ENCODE assay signal across 1 cellular context in genomic region chr17:48671697-48672171, GRCh38.
A peak's percentile ranks its signal among the peaks of the same experiment; 100 is the strongest.
TF ChIP-seq lines count a peak whose summit lies in the region.

No MANE protein-coding gene starts in this region.

TF ChIP-seq in HepG2, 621 proteins besides CTCF, POLR2A, EP300 and RAD21 (continued from another document):
- TF ChIP-seq FOSL1 (CRISPR knock-in tag; IDR thresholded peaks at IDR 0.05; ENCODE audit: borderline replicate concordance) (no peak), ASH2L (IDR thresholded peaks at IDR 0.05; ENCODE audit: insufficient read length, low read depth, low read length) (no peak), ZSCAN9 (CRISPR knock-in tag; IDR thresholded peaks at IDR 0.05; ENCODE audit: borderline replicate concordance) (no peak), AHDC1 (CRISPR knock-in tag; IDR thresholded peaks at IDR 0.05; ENCODE audit: borderline replicate concordance) (no peak), ZNF331 (CRISPR knock-in tag; IDR thresholded peaks at IDR 0.05) (no peak), ZSCAN31 (CRISPR knock-in tag; IDR thresholded peaks at IDR 0.05; ENCODE audit: low read depth) (no peak), RORA (CRISPR knock-in tag; IDR thresholded peaks at IDR 0.05) (no peak), MYPOP (CRISPR knock-in tag; IDR thresholded peaks at IDR 0.05) (no peak), IRF2 (CRISPR knock-in tag; IDR thresholded peaks at IDR 0.05) (peak; percentile 29; the same call in 1 of the 2 replicates), ZNF143 (CRISPR knock-in tag; IDR thresholded peaks at IDR 0.05) (0 out of 2 replicates have a peak, but pooled peaks have one; percentile 20), MIER3 (CRISPR knock-in tag; IDR thresholded peaks at IDR 0.05; ENCODE audit: borderline replicate concordance) (no peak), ZNF691 (CRISPR knock-in tag; IDR thresholded peaks at IDR 0.05; ENCODE audit: borderline replicate concordance, low read depth) (no peak), ARHGAP35 (CRISPR knock-in tag; IDR thresholded peaks at IDR 0.05; ENCODE audit: borderline replicate concordance) (no peak), KDM5A (IDR thresholded peaks at IDR 0.05; ENCODE audit: borderline replicate concordance, low read length) (no peak), HDAC2 (CRISPR knock-in tag; IDR thresholded peaks at IDR 0.05) (no peak), PHB2 (IDR thresholded peaks at IDR 0.05; ENCODE audit: partially characterized antibody) (no peak), ZBTB2 (CRISPR knock-in tag; IDR thresholded peaks at IDR 0.05; ENCODE audit: low read depth) (no peak), SYNCRIP (IDR thresholded peaks at IDR 0.05; ENCODE audit: insufficient read depth, low read depth, low read length) (no peak), BRCA1 (CRISPR knock-in tag; IDR thresholded peaks at IDR 0.05) (no peak), SNAI1 (CRISPR knock-in tag; IDR thresholded peaks at IDR 0.05; ENCODE audit: borderline replicate concordance) (no peak), ZNF597 (CRISPR knock-in tag; IDR thresholded peaks at IDR 0.05) (no peak), STAG1 (CRISPR knock-in tag; IDR thresholded peaks at IDR 0.05) (peak; percentile 91), ZBTB37 (CRISPR knock-in tag; IDR thresholded peaks at IDR 0.05) (no peak), ZNF883 (CRISPR knock-in tag; IDR thresholded peaks at IDR 0.05; ENCODE audit: not compliant biosample characterization) (no peak), RXRB (CRISPR knock-in tag; IDR thresholded peaks at IDR 0.05; ENCODE audit: borderline replicate concordance) (0 out of 2 replicates have a peak, but pooled peaks have one; percentile 10), ATF7-NPFF (CRISPR knock-in tag; IDR thresholded peaks at IDR 0.05; ENCODE audit: low read depth) (no peak), ZNF816 (CRISPR knock-in tag; IDR thresholded peaks at IDR 0.05; ENCODE audit: borderline replicate concordance) (no peak), ETS1 (CRISPR knock-in tag; IDR thresholded peaks at IDR 0.05) (no peak), TAF1 (CRISPR knock-in tag; IDR thresholded peaks at IDR 0.05) (no peak), ZNF614 (CRISPR knock-in tag; IDR thresholded peaks at IDR 0.05; ENCODE audit: borderline replicate concordance) (no peak), ZNF564 (CRISPR knock-in tag; IDR thresholded peaks at IDR 0.05) (no peak), ZNF441 (CRISPR knock-in tag; IDR thresholded peaks at IDR 0.05; ENCODE audit: borderline replicate concordance) (no peak), PBX2 (CRISPR knock-in tag; IDR thresholded peaks at IDR 0.05) (no peak), ZBTB4 (CRISPR knock-in tag; IDR thresholded peaks at IDR 0.05; ENCODE audit: borderline replicate concordance) (no peak), ZNF574 (CRISPR knock-in tag; IDR thresholded peaks at IDR 0.05) (peak; percentile 63), GATAD2A (CRISPR knock-in tag; IDR thresholded peaks at IDR 0.05) (peak; percentile 43; the same call in 1 of the 2 replicates)
